8 cellular contexts compared by ENCODE assay signal in the genomic region with DNA sequence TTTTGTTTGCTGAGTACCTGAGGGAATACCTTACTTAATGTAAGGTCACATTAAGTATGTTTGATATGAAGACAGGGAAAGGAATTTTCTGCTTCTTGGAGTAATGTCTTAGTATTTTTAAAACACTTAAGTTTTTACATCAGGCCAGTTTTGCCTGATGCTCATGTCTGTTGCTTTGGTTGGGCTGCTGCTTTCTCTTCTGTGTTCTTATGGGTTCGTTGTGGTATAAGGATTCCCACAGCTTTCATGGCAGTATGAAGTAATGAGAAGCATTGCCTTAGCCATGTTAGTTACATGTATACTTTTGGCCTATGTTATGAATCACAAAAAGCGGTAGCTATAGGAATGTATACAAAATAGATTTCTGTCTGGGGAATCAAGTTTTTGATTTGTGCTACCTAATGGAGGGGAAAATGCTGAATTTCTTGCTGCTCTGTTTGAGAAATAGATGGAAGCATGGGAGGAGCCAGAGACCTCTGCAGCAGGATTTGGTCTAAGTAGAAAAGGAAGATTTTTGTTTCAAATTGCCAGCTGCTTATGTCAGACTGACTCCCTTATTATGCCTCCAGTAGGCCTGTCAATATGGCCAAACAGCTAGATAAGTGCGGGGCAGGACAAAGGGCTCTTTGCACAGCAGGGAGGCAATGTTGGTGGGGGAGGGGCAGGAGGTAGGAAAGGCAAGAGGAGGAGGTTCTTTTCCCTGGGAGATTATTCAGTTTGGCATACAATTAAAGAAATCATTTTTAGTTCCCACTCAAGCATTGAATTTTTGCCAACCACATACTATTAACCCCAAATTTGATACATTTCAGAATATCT. TPM values are rescaled to one million over a fixed set of nuclear protein-coding genes. Genes with fewer than 3 reads are reported as not detected.
DNase-seq lines count a peak whose midpoint lies in the region; ATAC-seq and TF ChIP-seq lines count a peak whose summit lies in the region.

No MANE protein-coding gene starts in this region.

- H3K36me3 ChIP-seq in GM23248 (ENCODE audit: low read depth) (no peaks in the 10 kb centered on the region), mucosa of descending colon (ENCODE audit: low read depth) (no peaks in the 10 kb centered on the region), aorta (ENCODE audit: control insufficient read depth in 1 of 2, insufficient read depth in 2 of 2, low read length in 1 of 2) (no peaks in the 10 kb centered on the region)

- intact Hi-C loops in dorsolateral prefrontal cortex (cut with DNase I) (no loop called here), mucosa of descending colon (cut with DNase I, micrococcal nuclease) (no loop called here), aorta (cut with DNase I) (no loop called here)

- peaks cover 65% of the 10 kb centered on the region for H3K4me1 ChIP-seq in GM23248 (ENCODE audit: insufficient read depth)
- peaks cover 58% of the 10 kb centered on the region for H3K4me1 ChIP-seq in mucosa of descending colon (ENCODE audit: low read depth)
- H3K4me1 ChIP-seq in aorta (ENCODE audit: control insufficient read depth in 1 of 2, insufficient read depth in 2 of 2, low read length in 2 of 2) = peaks cover 1 to 10% of the 10 kb centered on the region in 2 donors

- H3K9me2 ChIP-seq in GM23248 (ENCODE audit: insufficient read depth) = no peaks in the 10 kb centered on the region

- H3K4me2 ChIP-seq in GM23248 (ENCODE audit: unreplicated experiment) = peak overlapping the region; percentile 86

- H3K4me3 ChIP-seq in GM23248 (peak overlapping the region; percentile 95), dorsolateral prefrontal cortex (peak overlapping the region in 41 of 59 donors; percentile 1 to 97 (median 19)), mucosa of descending colon (no peak overlapping the region), aorta (ENCODE audit: low read length in 2 of 2) (no peak overlapping the region)

- ATAC-seq in mucosa of descending colon (peak; percentile 71), GM18867 (IDR thresholded peaks at IDR 0.05; ENCODE audit: unreplicated experiment) (no peak), aorta (ENCODE audit: low FRiP score) (no peak), HG03460 (IDR thresholded peaks at IDR 0.05; ENCODE audit: unreplicated experiment) (no peak)

- peak overlapping the region; percentile 100 for H3K9ac ChIP-seq in GM23248

- CTCF ChIA-PET in GM10248 (lab: Yijun Ruan, JAX) = interaction anchor here (1.1 to 1.3 kb wide), 2 partner anchors 10 to 16 kb away, joined by 3 to 5 read pairs; no protein-coding TSS in a partner anchor

- peak; percentile 52 for DNase-seq in GM23248
- DNase-seq in NCI-H345 (lab: John Stamatoyannopoulos, UW) = peak; percentile 60
- DNase-seq in dorsolateral prefrontal cortex = peak in 9 of 10 donors; percentile 12 to 69 (median 52)
- peak; percentile 64 to 81 (median 70) for DNase-seq in mucosa of descending colon
- DNase-seq in aorta = no peak
- DNase-seq in GM10248 (ENCODE audit: extremely low spot score) = no peak

- 15 to 21% methylated on average over 3 of the region's 3 CpGs for WGBS in GM23248 (ENCODE audit: low coverage in 1 of 2, low lambda C conversion rate in 2 of 2, missing lambda C conversion rate in 2 of 2), 2 experiments
- 10 to 13% methylated on average over 3 of the region's 3 CpGs for WGBS in aorta, 2 donors

- H3F3A ChIP-seq in GM23248 (ENCODE audit: insufficient read depth) = peaks cover 63% of the 10 kb centered on the region

- H3K9me3 ChIP-seq in GM23248 (ENCODE audit: low read depth) = no peaks in the 10 kb centered on the region
- H3K9me3 ChIP-seq in mucosa of descending colon = no peaks in the 10 kb centered on the region
- no peaks in the 10 kb centered on the region for H3K9me3 ChIP-seq in aorta (ENCODE audit: control insufficient read depth, low read length)

- H2AFZ ChIP-seq in GM23248 = no peak overlapping the region

- peaks cover 100% of the 10 kb centered on the region for H3K79me2 ChIP-seq in GM23248 (ENCODE audit: insufficient read depth)

- H4K20me1 ChIP-seq in GM23248 (ENCODE audit: insufficient read depth) = peaks cover 46% of the 10 kb centered on the region

- POLR2A ChIA-PET in GM10248 (lab: Yijun Ruan, JAX) = no interaction called here

- H3K27ac ChIP-seq in GM23248 (peak overlapping the region; percentile 99), dorsolateral prefrontal cortex (peak overlapping the region in 48 of 59 donors; percentile 1 to 98 (median 38)), aorta (ENCODE audit: low read depth in 1 of 2, low read length in 2 of 2) (no peak overlapping the region)

- in situ Hi-C loops in GM23248 (cut with MboI) = no loop called here

- TF ChIP-seq CTCF in dorsolateral prefrontal cortex (IDR thresholded peaks at IDR 0.05 in 54 of 56, conservative IDR thresholded peaks at IDR 0.05 in 2 of 56; ENCODE audit: low read depth in 1 of 56, partially characterized antibody in 56 of 56) = peak in 1 of 56 donors; percentile 9
- no peak for TF ChIP-seq CTCF in mucosa of descending colon (IDR thresholded peaks at IDR 0.05)
- TF ChIP-seq CTCF in GM10248 (IDR thresholded peaks at IDR 0.05; ENCODE audit: control extremely low read depth, extremely low read depth, low read depth, missing control alignments) = no peak

- H3K27me3 ChIP-seq in GM23248 (replicated peaks; ENCODE audit: insufficient read depth) = no peaks in the 10 kb centered on the region
- H3K27me3 ChIP-seq in dorsolateral prefrontal cortex = no peaks in the 10 kb centered on the region
- H3K27me3 ChIP-seq in aorta (ENCODE audit: control insufficient read depth in 1 of 2, insufficient read depth in 2 of 2, low read length in 1 of 2) = no peaks in the 10 kb centered on the region

RNA-seq across cellular contexts. Expression of gene SETD5, which starts 5.2 kb away (rescaled TPM):
- 45.0 and 62.0 TPM in 2 replicates for total RNA-seq in GM23248 (2014; rRNA removed; shearing (Covaris generic))
- polyA plus RNA-seq in GM23248 (2016; fragmentation: Nextera tagmentation; extraction: Ambion mirVana) = 31.7 and 35.0 TPM in 2 replicates
- total RNA-seq in dorsolateral prefrontal cortex = 100 to 1,000 TPM; 112 to 213 (median 164) TPM
- 100 to 1,000 TPM in 2 of 3 donors, 10 to 100 TPM in 1; 94.8 to 132 (median 101) TPM for total RNA-seq in mucosa of descending colon
- 100 to 1,000 TPM; 148 to 200 TPM for total RNA-seq in aorta
- 10 to 100 TPM; 13.9 to 37.3 TPM for polyA plus RNA-seq in aorta

RNA-seq across cellular contexts. Expression of gene THUMPD3, which starts 39.8 kb away (rescaled TPM):
- total RNA-seq in GM23248 (2014; rRNA removed; shearing (Covaris generic)) = 38.9 and 41.7 TPM in 2 replicates
- polyA plus RNA-seq in GM23248 (2016; fragmentation: Nextera tagmentation; extraction: Ambion mirVana) (27.9 and 28.5 TPM in 2 replicates), aorta (10 to 100 TPM; 16.9 to 22.5 TPM)
- total RNA-seq in dorsolateral prefrontal cortex (10 to 100 TPM; 25.3 to 57.4 (median 39.8) TPM), mucosa of descending colon (10 to 100 TPM; 30.0 to 34.0 (median 31.2) TPM), aorta (10 to 100 TPM; 23.8 to 26.2 TPM)

Comparison
In these comparisons a context has a peak if more than half of its experiments do, and no peak if none do; other contexts are left out.
1. DNase-seq: peak in GM23248 (single experiment), NCI-H345 (single experiment), dorsolateral prefrontal cortex (9 of 10) and mucosa of descending colon (3 of 3); none in aorta (0 of 2) and GM10248 (single experiment).
2. H3K27ac ChIP-seq: peak in GM23248 (single experiment) and dorsolateral prefrontal cortex (48 of 59); none in aorta (0 of 2).
3. H3K4me3 ChIP-seq: peak in GM23248 (single experiment) and dorsolateral prefrontal cortex (41 of 59); none in mucosa of descending colon (single experiment) and aorta (0 of 2).